Comparison of ENCODE assay signal across 29 cellular contexts in genomic region chr9:131021785-131022184, GRCh38. TPM values are rescaled to one million over a fixed set of nuclear protein-coding genes. Genes with fewer than 3 reads are reported as not detected.
"Had no signal": no experiment of that assay in that cellular context is flagged by ENCODE, and none has a peak within 500 bp of the region (broad histone marks: within the 10 kb centered on the region; RNA-seq: fewer than 3 reads in every experiment).

No MANE protein-coding gene starts in this region.

- H3K4me3 ChIP-seq: neural progenitor cell, pancreas, psoas muscle, right lobe of liver, sigmoid colon, spleen, suprapubic skin, testis, tibial artery, transverse colon, upper lobe of left lung, vagina had no signal

- H2AFZ ChIP-seq: neural progenitor cell had no signal

- H3K9ac ChIP-seq: neural progenitor cell had no signal

- H3K4me2 ChIP-seq: neural progenitor cell had no signal

- H3K9me3 ChIP-seq: neutrophil, pancreas, psoas muscle, right lobe of liver, sigmoid colon, spleen, suprapubic skin, testis, transverse colon, upper lobe of left lung, vagina had no signal

- DNase-seq: naive thymus-derived CD4-positive, alpha-beta T cell; natural killer cell; nucleus accumbens; pancreas; right lobe of liver; sigmoid colon; small intestine; spleen; stimulated activated CD4-positive, alpha-beta T cell treated with anti-CD3 and anti-CD28 coated beads, Interleukin-12 subunit alpha, Interleukin-12 subunit beta, amount 100 ng/mL, for 4 hours; stimulated activated CD4-positive, alpha-beta T cell treated with anti-CD3 and anti-CD28 coated beads, Interleukin-1b, Interleukin-23, amount 100 ng/mL, for 48 hours; stimulated activated CD4-positive, alpha-beta T cell treated with anti-CD3 and anti-CD28 coated beads, Interleukin-4, amount 100 ng/mL, for 1 hour; stimulated activated CD4-positive, alpha-beta T cell treated with anti-CD3 and anti-CD28 coated beads, Interleukin-4, amount 100 ng/mL, for 4 hours; stimulated activated CD8-positive, alpha-beta memory T cell treated with anti-CD3 and anti-CD28 coated beads, Interleukin-4, amount 100 ng/mL, for 48 hours; stimulated activated naive CD4-positive, alpha-beta T cell; stimulated activated naive CD8-positive, alpha-beta T cell treated with anti-CD3 and anti-CD28 coated beads, Interleukin-15, amount 100 ng/mL, for 72 hours; stimulated activated naive CD8-positive, alpha-beta T cell treated with anti-CD3 and anti-CD28 coated beads, Interleukin-15, Interleukin-2, amounts not matched to agents 100 U/mL and 50 U/mL, for 24 hours; substantia nigra; testis; tibial artery; transverse colon; upper lobe of left lung had no signal

- H3K4me1 ChIP-seq: neural progenitor cell, pancreas, psoas muscle, right lobe of liver, suprapubic skin, transverse colon, upper lobe of left lung, vagina had no signal

- H3K36me3 ChIP-seq: neural progenitor cell, neutrophil, pancreas, right lobe of liver, sigmoid colon, spleen, suprapubic skin, tibial artery, transverse colon, upper lobe of left lung, vagina had no signal

- FAIRE-seq: pancreas, small intestine, urothelium cell line had no signal

- ATAC-seq: naive thymus-derived CD4-positive, alpha-beta T cell; natural killer cell; pancreas; psoas muscle; right cardiac atrium; right lobe of liver; stimulated activated memory B cell treated with anti-CD40 and anti-IgM and Interleukin-4, amounts not matched to agents 10 μg/mL and 1 μg/mL and 100 μg/mL, for 72 hours; stimulated activated naive CD8-positive, alpha-beta T cell treated with anti-CD3 and anti-CD28 coated beads, Interleukin-15, amount 100 ng/mL, for 72 hours; stimulated activated naive CD8-positive, alpha-beta T cell treated with anti-CD3 and anti-CD28 coated beads, Interleukin-15, Interleukin-2, amounts not matched to agents 100 U/mL and 50 U/mL, for 24 hours had no signal

- H3K27ac ChIP-seq: neural progenitor cell, neutrophil, pancreas, psoas muscle, right lobe of liver, sigmoid colon, tibial artery had no signal

- H3K27me3 ChIP-seq: neural progenitor cell, pancreas, right lobe of liver, testis, upper lobe of left lung, vagina had no signal

RNA-seq across cellular contexts. Expression of gene LAMC3, which starts 12.8 kb away (rescaled TPM):
- total RNA-seq: natural killer cell had no signal
